In the genomic region with DNA sequence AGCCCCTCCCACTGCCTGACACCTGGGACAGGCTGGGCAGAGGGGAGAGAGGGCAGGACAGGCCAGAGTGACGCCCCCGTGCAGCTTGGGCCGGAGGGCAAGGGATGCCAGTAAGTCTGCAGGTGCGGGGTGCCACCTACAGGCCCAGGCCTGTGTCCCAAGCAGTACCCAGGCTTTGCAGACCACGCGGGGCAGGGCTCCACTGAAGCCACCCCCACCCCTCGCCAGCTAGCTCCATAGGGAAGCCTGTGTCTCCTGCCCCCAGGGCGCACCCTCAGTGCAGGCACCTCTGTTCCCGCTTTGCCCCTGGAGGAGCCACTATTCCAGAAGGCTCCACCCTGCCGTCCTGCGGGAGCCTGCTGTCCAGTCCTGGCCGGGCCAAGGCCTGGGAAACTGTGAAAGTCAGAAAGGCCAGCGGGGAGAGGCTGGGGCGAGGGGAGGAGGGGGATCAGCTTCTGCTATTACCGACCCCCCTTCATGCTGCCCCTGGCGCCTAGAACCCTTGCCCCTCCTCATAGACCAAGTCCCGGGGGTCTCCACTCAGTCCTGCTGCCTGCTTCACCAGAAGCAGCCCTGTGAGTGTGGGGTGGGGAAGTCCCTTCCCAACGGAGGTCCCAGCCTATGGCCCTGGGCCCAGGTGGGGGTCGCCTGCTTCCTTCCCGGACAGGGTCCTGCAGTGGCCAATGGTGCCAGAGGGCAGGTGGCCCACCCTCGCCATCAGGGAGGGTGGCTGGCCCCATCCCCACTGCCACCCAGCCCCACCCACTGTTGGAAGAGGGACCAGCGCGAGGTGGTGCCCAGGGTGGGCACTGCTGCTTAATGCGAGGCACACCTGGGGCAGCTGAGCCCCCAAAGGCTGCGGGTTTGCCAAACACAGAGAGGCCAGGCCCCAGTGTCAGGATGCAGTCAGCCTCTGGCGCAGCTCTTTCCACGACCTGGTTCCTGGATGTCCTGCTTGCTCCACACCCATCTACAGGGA, we compare ENCODE assay signal across 13 cellular contexts. TPM values are rescaled to one million over a fixed set of nuclear protein-coding genes. Genes with fewer than 3 reads are reported as not detected.
A peak's percentile ranks its signal among the peaks of the same experiment; 100 is the strongest.
DNase-seq lines count a peak whose midpoint lies in the region; ATAC-seq and TF ChIP-seq lines count a peak whose summit lies in the region.
"Had no signal": no experiment of that assay in that cellular context is flagged by ENCODE, and none has a peak within 500 bp of the region (broad histone marks: within the 10 kb centered on the region; RNA-seq: fewer than 3 reads in every experiment).

No MANE protein-coding gene starts in this region.

- no peak for TF ChIP-seq POLR2A in right lobe of liver (IDR thresholded peaks at IDR 0.05)

- peak; percentile 39 for TF ChIP-seq CTCF in DND-41 (IDR thresholded peaks at IDR 0.05; ENCODE audit: borderline replicate concordance, extremely low read depth, low read length, poor library complexity, severe bottlenecking)
- TF ChIP-seq CTCF in HFF-Myc (IDR thresholded peaks at IDR 0.05; ENCODE audit: low read depth, low read length, missing control alignments) = peak; percentile 20
- TF ChIP-seq CTCF in right lobe of liver (IDR thresholded peaks at IDR 0.05) = no peak

- ATAC-seq in DND-41 (ENCODE audit: insufficient read depth, low read depth) (peak; percentile 42; the same call in 2 of the 3 replicates), right lobe of liver (peak; percentile 7 to 38 (median 28)), GM18909 (IDR thresholded peaks at IDR 0.05; ENCODE audit: poor library complexity, unreplicated experiment) (no peak), HG02678 (IDR thresholded peaks at IDR 0.05; ENCODE audit: unreplicated experiment) (no peak)
- peak; percentile 38 for ATAC-seq in activated T-helper 17 cell treated with anti-CD3 and anti-CD28 coated beads, Interleukin-2, amount 50 U/mL, for 72 hours (replicated peaks)

- no peaks in the 10 kb centered on the region for H3K4me1 ChIP-seq in DND-41 (ENCODE audit: insufficient read depth, low read length)
- H3K4me1 ChIP-seq in right lobe of liver = no peaks in the 10 kb centered on the region
- H3K4me1 ChIP-seq: parathyroid adenoma, tibial nerve had no signal

- peaks cover 44% of the 10 kb centered on the region for H3K36me3 Mint-ChIP-seq in activated T-helper 17 cell treated with anti-CD3 and anti-CD28 coated beads, Interleukin-2, amount 50 U/mL, for 72 hours (ENCODE audit: low read depth)

- WGBS in right lobe of liver (ENCODE audit: insufficient coverage, low coverage, low lambda C conversion rate, missing lambda C conversion rate) = 40% methylated on average over 3 of the region's 27 CpGs

- peaks cover 27% of the 10 kb centered on the region for H3K36me3 ChIP-seq in DND-41 (ENCODE audit: insufficient read depth, low read length)
- H3K36me3 ChIP-seq in right lobe of liver = no peaks in the 10 kb centered on the region

- no peaks in the 10 kb centered on the region for H3K27me3 ChIP-seq in DND-41 (ENCODE audit: insufficient read depth, low read length, poor library complexity)
- H3K27me3 ChIP-seq in right lobe of liver = no peaks in the 10 kb centered on the region

- H3K27me3 Mint-ChIP-seq in activated T-helper 17 cell treated with anti-CD3 and anti-CD28 coated beads, Interleukin-2, amount 50 U/mL, for 72 hours = no peaks in the 10 kb centered on the region

- H3K27ac ChIP-seq in DND-41 (ENCODE audit: low read length) (no peak overlapping the region), right lobe of liver (no peak overlapping the region)
- H3K27ac ChIP-seq: parathyroid adenoma, tibial nerve had no signal

- H3K9me3 Mint-ChIP-seq in activated T-helper 17 cell treated with anti-CD3 and anti-CD28 coated beads, Interleukin-2, amount 50 U/mL, for 72 hours = no peaks in the 10 kb centered on the region
- H3K9me3 Mint-ChIP-seq: T-helper 2 cell treated with Interferon-gamma antibody and Interleukin-4, amounts not matched to agents 5 μg/mL and 100 μg/mL, for 36 hours had no signal

- H3K4me1 Mint-ChIP-seq in activated T-helper 17 cell treated with anti-CD3 and anti-CD28 coated beads, Interleukin-2, amount 50 U/mL, for 72 hours = peaks cover 4% of the 10 kb centered on the region

- H3K27ac Mint-ChIP-seq in activated T-helper 17 cell treated with anti-CD3 and anti-CD28 coated beads, Interleukin-2, amount 50 U/mL, for 72 hours = peak overlapping the region; percentile 71

- H3K4me3 ChIP-seq in DND-41 (ENCODE audit: low read depth in 1 of 2, low read length in 2 of 2) (no peak overlapping the region), HFF-Myc (replicated peaks; ENCODE audit: low read depth, low read length) (no peak overlapping the region), right lobe of liver (no peak overlapping the region)
- H3K4me3 ChIP-seq: tibial nerve had no signal

- H2AFZ ChIP-seq in DND-41 (ENCODE audit: low read depth, low read length) = no peak overlapping the region
- H2AFZ ChIP-seq: parathyroid adenoma had no signal

- H3K4me3 Mint-ChIP-seq in activated T-helper 17 cell treated with anti-CD3 and anti-CD28 coated beads, Interleukin-2, amount 50 U/mL, for 72 hours = no peak overlapping the region
- H3K4me3 Mint-ChIP-seq: T-helper 2 cell treated with Interferon-gamma antibody and Interleukin-4, amounts not matched to agents 5 μg/mL and 100 μg/mL, for 36 hours had no signal

- DNase-seq in DND-41 = no peak
- DNase-seq in HFF-Myc (ENCODE audit: extremely low read depth, low read depth) = no peak
- DNase-seq in right lobe of liver = peak in 2 of 3 donors; percentile 21 to 57
- DNase-seq in Kasumi-1 (lab: John Stamatoyannopoulos, UW) = no peak
- DNase-seq in occipital lobe (lab: John Stamatoyannopoulos, UW) = no peak
- DNase-seq: DMS79 treated with DMSO at 0.1 percent for 48 hours, NCI-H69 had no signal

- no peaks in the 10 kb centered on the region for H3K9me3 ChIP-seq in DND-41 (ENCODE audit: insufficient read depth, low read length, severe bottlenecking)
- no peaks in the 10 kb centered on the region for H3K9me3 ChIP-seq in right lobe of liver
- H3K9me3 ChIP-seq: tibial nerve had no signal

- peaks cover 6% of the 10 kb centered on the region; the same call in 1 of the 2 replicates for H4K20me1 ChIP-seq in DND-41 (ENCODE audit: insufficient read depth, low read length)

- no peak overlapping the region for H3K9ac ChIP-seq in DND-41 (ENCODE audit: low read depth, low read length)
- H3K9ac ChIP-seq: parathyroid adenoma had no signal

- H3K4me2 ChIP-seq in DND-41 (ENCODE audit: insufficient read depth, low read length) = no peak overlapping the region

- H3K79me2 ChIP-seq in DND-41 (ENCODE audit: insufficient read depth, low read length) = no peaks in the 10 kb centered on the region
- H3K79me2 ChIP-seq: parathyroid adenoma had no signal

- intact Hi-C loops in right lobe of liver (cut with DNase I) = no loop called here

RNA-seq across cellular contexts. Expression of gene KCNAB2, which starts 54.4 kb away (rescaled TPM):
- total RNA-seq in activated T-helper 17 cell treated with anti-CD3 and anti-CD28 coated beads, Interleukin-2, amount 50 U/mL, for 72 hours = 100 to 1,000 TPM; 407 to 432 TPM
- total RNA-seq in right lobe of liver = 10 to 100 TPM in 2 of 6 experiments, 1 to 10 TPM in 4; 4.4 to 14.8 (median 6.9) TPM
- total RNA-seq in occipital lobe = 5.1 TPM

Comparison
In these comparisons a context has a peak if more than half of its experiments do, and no peak if none do; other contexts are left out.
1. ATAC-seq: peak in DND-41 (single experiment), activated T-helper 17 cell treated with anti-CD3 and anti-CD28 coated beads, Interleukin-2, amount 50 U/mL, for 72 hours (single experiment) and right lobe of liver (4 of 4); none in GM18909 (single experiment) and HG02678 (single experiment).
2. DNase-seq: peak in right lobe of liver (2 of 3); none in DND-41 (single experiment), HFF-Myc (single experiment), Kasumi-1 (0 of 2) and occipital lobe (single experiment).
3. CTCF ChIP-seq: peak in DND-41 (single experiment) and HFF-Myc (single experiment); none in right lobe of liver (0 of 4).
4. RNA of gene KCNAB2, which starts 54.4 kb away (total RNA-seq): 407 to 432 TPM in activated T-helper 17 cell treated with anti-CD3 and anti-CD28 coated beads, Interleukin-2, amount 50 U/mL, for 72 hours; 4.4 to 14.8 TPM in right lobe of liver and 5.1 TPM in occipital lobe (single experiment); every median in the first group is over 10 times any median in the second.